In genomic region chr3:172391592-172392302, GRCh38 we compare ENCODE assay signal across 1 cellular context.
TF ChIP-seq lines count a peak whose summit lies in the region.

No MANE protein-coding gene starts in this region.

TF ChIP-seq in K562, 482 proteins besides CTCF, POLR2A, EP300 and RAD21 (continued from another document and continues in another):
- TF ChIP-seq HINFP (tag; conservative IDR thresholded peaks at IDR 0.05; ENCODE audit: low read depth), result no peak
- TF ChIP-seq PKNOX1 (IDR thresholded peaks at IDR 0.05), result peak; percentile 42; the same call in 1 of the 2 replicates
- peak; percentile 68; the same call in 1 of the 2 replicates for TF ChIP-seq ZEB2 (IDR thresholded peaks at IDR 0.05)
- TF ChIP-seq NCOA2 (IDR thresholded peaks at IDR 0.05; ENCODE audit: partially characterized antibody in 2 of 2), result no peak
- TF ChIP-seq PHF8 (IDR thresholded peaks at IDR 0.05; ENCODE audit: borderline replicate concordance, low read length), result no peak
- TF ChIP-seq FUS (optimal IDR thresholded peaks at IDR 0.05; ENCODE audit: low read depth, low read length), result no peak
- TF ChIP-seq TAL1 (IDR thresholded peaks at IDR 0.05), result peak; percentile 85
- no peak for TF ChIP-seq ZNF174 (CRISPR knock-in tag; IDR thresholded peaks at IDR 0.05)
- TF ChIP-seq ZNF143 (CRISPR knock-in tag; IDR thresholded peaks at IDR 0.05), result no peak
- no peak for TF ChIP-seq SMARCC2 (IDR thresholded peaks at IDR 0.05; ENCODE audit: low read depth)
- no peak for TF ChIP-seq GTF2E2 (tag; IDR thresholded peaks at IDR 0.05)
- TF ChIP-seq ELK1 (CRISPR knock-in tag; IDR thresholded peaks at IDR 0.05), result no peak
- TF ChIP-seq TEAD4 (IDR thresholded peaks at IDR 0.05; ENCODE audit: low read length), result peak; percentile 92
- no peak for TF ChIP-seq TEAD4 (CRISPR knock-in tag; IDR thresholded peaks at IDR 0.05; ENCODE audit: borderline replicate concordance)
- no peak for TF ChIP-seq ZNF146 (CRISPR knock-in tag; IDR thresholded peaks at IDR 0.05; ENCODE audit: unreplicated experiment)
- TF ChIP-seq HDAC2 (IDR thresholded peaks at IDR 0.05), result peak; percentile 92; the same call in 1 of the 2 replicates
- no peak for TF ChIP-seq ZNF584 (CRISPR knock-in tag; IDR thresholded peaks at IDR 0.05; ENCODE audit: low read depth)
- TF ChIP-seq ZBTB33 (CRISPR knock-in tag; IDR thresholded peaks at IDR 0.05), result no peak
- no peak for TF ChIP-seq ZNF766 (CRISPR knock-in tag; conservative IDR thresholded peaks at IDR 0.05)
- TF ChIP-seq COPS2 (conservative IDR thresholded peaks at IDR 0.05), result no peak
- TF ChIP-seq MBD1 (CRISPR knock-in tag; IDR thresholded peaks at IDR 0.05), result no peak
- TF ChIP-seq CREB1 (IDR thresholded peaks at IDR 0.05), result peak; percentile 27; the same call in 1 of the 2 replicates
- no peak for TF ChIP-seq CREB1 (CRISPR knock-in tag; IDR thresholded peaks at IDR 0.05)
- no peak for TF ChIP-seq RHOXF2B (CRISPR knock-in tag; conservative IDR thresholded peaks at IDR 0.05)
- TF ChIP-seq CGGBP1 (CRISPR knock-in tag; IDR thresholded peaks at IDR 0.05), result no peak
- no peak for TF ChIP-seq ARID4B (CRISPR knock-in tag; IDR thresholded peaks at IDR 0.05)
- no peak for TF ChIP-seq ZBED1 (IDR thresholded peaks at IDR 0.05)
- TF ChIP-seq NCOA4 (IDR thresholded peaks at IDR 0.05; ENCODE audit: partially characterized antibody), result no peak
- TF ChIP-seq TRIM25 (IDR thresholded peaks at IDR 0.05; ENCODE audit: borderline replicate concordance), result no peak
- TF ChIP-seq NR0B1 (IDR thresholded peaks at IDR 0.05; ENCODE audit: partially characterized antibody), result no peak
- TF ChIP-seq MEF2A (IDR thresholded peaks at IDR 0.05; ENCODE audit: control insufficient read depth, low read depth, low read length), result peak; percentile 29; the same call in 1 of the 2 replicates
- no peak for TF ChIP-seq REST (CRISPR knock-in tag; IDR thresholded peaks at IDR 0.05; ENCODE audit: low read depth)
- no peak for TF ChIP-seq ATF2 (CRISPR knock-in tag; IDR thresholded peaks at IDR 0.05)
- TF ChIP-seq CREB3L1 (IDR thresholded peaks at IDR 0.05; ENCODE audit: borderline replicate concordance, low read depth), result no peak
- TF ChIP-seq HDAC1 (IDR thresholded peaks at IDR 0.05), result peak in 1 of 2 experiments; percentile 77; a peak in 2 of 4 replicates
- no peak for TF ChIP-seq TEAD2 (tag; IDR thresholded peaks at IDR 0.05)
- peak; percentile 64 for TF ChIP-seq SOX6 (IDR thresholded peaks at IDR 0.05)
- TF ChIP-seq NCOR1 (IDR thresholded peaks at IDR 0.05), result peak; percentile 89
